8 cellular contexts compared by ENCODE assay signal in the genomic region with DNA sequence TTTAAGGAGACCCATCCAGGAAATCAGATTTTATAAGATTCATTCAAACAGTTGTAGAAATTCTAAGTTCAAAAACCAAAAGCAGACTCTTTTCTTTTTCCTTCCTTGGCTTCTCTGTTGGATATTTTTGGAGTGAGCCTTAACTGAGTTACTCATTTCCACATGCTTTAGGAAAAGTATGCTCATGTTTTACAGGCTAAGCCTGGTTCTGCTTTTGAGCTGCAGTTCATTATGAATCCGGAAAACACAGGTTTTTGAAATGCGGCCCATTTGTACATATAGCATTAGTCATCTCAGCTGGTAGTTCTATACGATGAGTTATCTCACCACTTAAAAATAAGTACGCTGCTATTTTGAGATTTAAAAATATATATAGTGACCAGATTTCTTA.
DNase-seq lines count a peak whose midpoint lies in the region; ATAC-seq and TF ChIP-seq lines count a peak whose summit lies in the region.

No MANE protein-coding gene starts in this region.

- peak overlapping the region; percentile 96 for H3K9ac ChIP-seq in adipocyte (ENCODE audit: low read length)

- peak overlapping the region; percentile 46 to 72 (median 54) for H3K27ac ChIP-seq in gastrocnemius medialis

- H3K4me3 ChIP-seq in adipocyte (ENCODE audit: low read length) (peak overlapping the region; percentile 89), gastrocnemius medialis (no peak overlapping the region)

- H3K36me3 ChIP-seq in adipocyte (ENCODE audit: control insufficient read depth, insufficient read depth, low read length, severe bottlenecking): peaks cover 8% of the 10 kb centered on the region
- no peaks in the 10 kb centered on the region for H3K36me3 ChIP-seq in gastrocnemius medialis

- in situ Hi-C loops in gastrocnemius medialis (cut with MboI; ENCODE audit: low sequenced_read_pairs in 4 of 4): no loop called here

- no peak for TF ChIP-seq CTCF in gastrocnemius medialis (IDR thresholded peaks at IDR 0.05 in 4 of 5, conservative IDR thresholded peaks at IDR 0.05 in 1 of 5)

- DNase-seq in GM03348 (ENCODE audit: low spot score) (peak; percentile 52), adipocyte (ENCODE audit: low read depth) (peak; percentile 88), fibroblast of the conjunctiva (ENCODE audit: low read depth) (peak; percentile 64), gastrocnemius medialis (no peak), amygdala (lab: John Stamatoyannopoulos, UW) (no peak)

- intact Hi-C loops in gastrocnemius medialis (cut with DNase I; ENCODE audit: low total_unique reads): loop anchor here (2.0 kb wide), 1 partner anchor 32 kb away; no protein-coding TSS in a partner anchor

- H3K4me1 ChIP-seq in adipocyte (ENCODE audit: control insufficient read depth, insufficient read depth, low read length): peaks cover 66% of the 10 kb centered on the region
- peaks cover 40 to 54% of the 10 kb centered on the region in 2 donors for H3K4me1 ChIP-seq in gastrocnemius medialis

- ATAC-seq in gastrocnemius medialis: no peak
- ATAC-seq in HG02981 (IDR thresholded peaks at IDR 0.05; ENCODE audit: unreplicated experiment): no peak
- no peak for ATAC-seq in GM19395 (IDR thresholded peaks at IDR 0.05; ENCODE audit: unreplicated experiment)
- ATAC-seq in GM18498 (IDR thresholded peaks at IDR 0.05; ENCODE audit: unreplicated experiment): no peak

- no peak for TF ChIP-seq POLR2A in gastrocnemius medialis (IDR thresholded peaks at IDR 0.05)

- H3K27me3 ChIP-seq in adipocyte (replicated peaks; ENCODE audit: control insufficient read depth, insufficient read depth, low read length): no peaks in the 10 kb centered on the region
- H3K27me3 ChIP-seq in gastrocnemius medialis: no peaks in the 10 kb centered on the region

- H3K9me3 ChIP-seq in adipocyte (ENCODE audit: control insufficient read depth, low read length) (no peaks in the 10 kb centered on the region), gastrocnemius medialis (no peaks in the 10 kb centered on the region)

Comparison
In these comparisons a context has a peak if more than half of its experiments do, and no peak if none do; other contexts are left out.
1. DNase-seq: peak in GM03348 (single experiment), adipocyte (single experiment) and fibroblast of the conjunctiva (single experiment); none in gastrocnemius medialis (0 of 2) and amygdala (0 of 56).